1 cellular context compared by ENCODE assay signal in genomic region chr18:54119524-54120019, GRCh38.
TF ChIP-seq lines count a peak whose summit lies in the region.

No MANE protein-coding gene starts in this region.

TF ChIP-seq in H1, 55 proteins besides CTCF, POLR2A, EP300 and RAD21 (continued from another document):
- TF ChIP-seq CHD7 (IDR thresholded peaks at IDR 0.05; ENCODE audit: insufficient replicate concordance, low read length) (no peak), KDM5A (IDR thresholded peaks at IDR 0.05; ENCODE audit: low read length) (peak; percentile 58), RBBP5 (IDR thresholded peaks at IDR 0.05; ENCODE audit: borderline replicate concordance, low read depth, low read length) (no peak), HDAC6 (IDR thresholded peaks at IDR 0.05; ENCODE audit: low read depth, low read length) (no peak), CHD1 (IDR thresholded peaks at IDR 0.05; ENCODE audit: low read depth, low read length) (no peak), TBP (IDR thresholded peaks at IDR 0.05; ENCODE audit: low read depth, low read length) (no peak)
TF ChIP-seq in H1: peak in this region for 3.
